In genomic region chr6:133286765-133287164, GRCh38 we compare ENCODE assay signal across 12 cellular contexts. TPM values are rescaled to one million over a fixed set of nuclear protein-coding genes. Genes with fewer than 3 reads are reported as not detected.
DNase-seq lines count a peak whose midpoint lies in the region; ATAC-seq, FAIRE-seq and TF ChIP-seq lines count a peak whose summit lies in the region.
"Had no signal": no experiment of that assay in that cellular context is flagged by ENCODE, and none has a peak within 500 bp of the region (broad histone marks: within the 10 kb centered on the region; RNA-seq: fewer than 3 reads in every experiment).

No MANE protein-coding gene starts in this region.

- no peak for FAIRE-seq in astrocyte (lab: Jason Lieb, UNC)
- FAIRE-seq: colon had no signal

- peaks cover 3 to 20% of the 10 kb centered on the region in 2 experiments; a peak in 3 of 4 replicates for H3K79me1 ChIP-seq in IMR-90 (ENCODE audit: low read depth in 1 of 2, low read length in 2 of 2)

- H4K5ac ChIP-seq in IMR-90 (ENCODE audit: low read depth, low read length): no peak overlapping the region

- intact Hi-C loops in IMR-90 (cut with micrococcal nuclease): loop anchor here (5.0 kb wide), 1 partner anchor 266 kb away; no protein-coding TSS in a partner anchor
- intact Hi-C loops in activated CD4-positive, alpha-beta memory T cell treated with anti-CD3 and anti-CD28 coated beads for 36 hours (cut with micrococcal nuclease): no loop called here

- CTCF ChIA-PET in IMR-90 (lab: Yijun Ruan, JAX): no interaction called here
- CTCF ChIA-PET in activated CD4-positive, alpha-beta memory T cell treated with anti-CD3 and anti-CD28 coated beads for 36 hours (lab: Charles Lee): no interaction called here
- CTCF ChIA-PET in activated CD4-positive, alpha-beta T cell treated with anti-CD3 and anti-CD28 coated beads, Interleukin-2, amount 10 ng/mL, durations not matched to agents 7 days and 5 days (lab: Charles Lee): no interaction called here

- H3K56ac ChIP-seq in IMR-90 (ENCODE audit: extremely low read depth, insufficient read depth, low read length): no peak overlapping the region

- no peak overlapping the region for H2AK9ac ChIP-seq in IMR-90 (replicated peaks; ENCODE audit: low read depth, low read length, poor library complexity)

- POLR2A ChIA-PET in IMR-90 (lab: Charles Lee; ENCODE audit: unreplicated experiment): no interaction called here
- POLR2A ChIA-PET in activated CD4-positive, alpha-beta memory T cell treated with anti-CD3 and anti-CD28 coated beads for 36 hours (lab: Charles Lee): no interaction called here
- POLR2A ChIA-PET in activated CD4-positive, alpha-beta T cell treated with anti-CD3 and anti-CD28 coated beads, Interleukin-2, amount 10 ng/mL, durations not matched to agents 7 days and 5 days (lab: Charles Lee): no interaction called here

- H4K8ac ChIP-seq in IMR-90 (ENCODE audit: low read depth in 2 of 2, low read length in 2 of 2): no peak overlapping the region

- DNase-seq in GM03348 (ENCODE audit: low spot score) (peak; percentile 6), IMR-90 (peak; percentile 27), astrocyte (ENCODE audit: low read depth) (peak; percentile 8), midbrain (lab: John Stamatoyannopoulos, UW) (peak; percentile 25), OCI-M2 (lab: John Stamatoyannopoulos, UW; ENCODE audit: unreplicated experiment) (no peak), DMS79 treated with DMSO at 0.1 percent for 48 hours (lab: John Stamatoyannopoulos, UW) (no peak)
- no peak for DNase-seq in activated CD4-positive, alpha-beta memory T cell treated with anti-CD3 and anti-CD28 coated beads for 36 hours
- DNase-seq in activated CD4-positive, alpha-beta T cell treated with anti-CD3 and anti-CD28 coated beads, Interleukin-2, amount 10 ng/mL, durations not matched to agents 7 days and 5 days: no peak
- DNase-seq: T-helper 9 cell had no signal

- H3K27me3 ChIP-seq in IMR-90 (ENCODE audit: control insufficient read depth, insufficient read depth, low read length) (no peaks in the 10 kb centered on the region), astrocyte (ENCODE audit: insufficient read depth, low read length) (no peaks in the 10 kb centered on the region)

- H2AK5ac ChIP-seq in IMR-90 (ENCODE audit: low read depth, low read length): no peak overlapping the region

- H3K27me3 Mint-ChIP-seq in astrocyte (ENCODE audit: low read depth, unreplicated experiment): peaks cover 3% of the 10 kb centered on the region
- peaks cover 2% of the 10 kb centered on the region for H3K27me3 Mint-ChIP-seq in activated CD4-positive, alpha-beta memory T cell treated with anti-CD3 and anti-CD28 coated beads for 36 hours
- H3K27me3 Mint-ChIP-seq in activated CD4-positive, alpha-beta T cell treated with anti-CD3 and anti-CD28 coated beads, Interleukin-2, amount 10 ng/mL, durations not matched to agents 7 days and 5 days: no peaks in the 10 kb centered on the region
- H3K27me3 Mint-ChIP-seq: natural killer cell treated with Interleukin-12 subunit alpha and Interleukin-12 subunit beta and Interleukin-15 and Interleukin-18, amount 100 ng/mL, for 72 hours had no signal

- no peak overlapping the region for H3K14ac ChIP-seq in IMR-90 (replicated peaks; ENCODE audit: low read depth, low read length)

- no peaks in the 10 kb centered on the region for H3K79me2 ChIP-seq in astrocyte (ENCODE audit: insufficient read depth, low read length)

- no peaks in the 10 kb centered on the region for H3K9me3 Mint-ChIP-seq in astrocyte (ENCODE audit: unreplicated experiment)
- H3K9me3 Mint-ChIP-seq in activated CD4-positive, alpha-beta memory T cell treated with anti-CD3 and anti-CD28 coated beads for 36 hours: no peaks in the 10 kb centered on the region
- no peaks in the 10 kb centered on the region for H3K9me3 Mint-ChIP-seq in activated CD4-positive, alpha-beta T cell treated with anti-CD3 and anti-CD28 coated beads, Interleukin-2, amount 10 ng/mL, durations not matched to agents 7 days and 5 days
- H3K9me3 Mint-ChIP-seq: stimulated activated memory B cell treated with anti-CD40 and anti-IgM and Interleukin-4, amounts not matched to agents 10 μg/mL and 1 μg/mL and 100 μg/mL, for 72 hours had no signal

- H2AFZ ChIP-seq in IMR-90 (replicated peaks; ENCODE audit: low read length, poor library complexity) (no peak overlapping the region), astrocyte (ENCODE audit: low read depth, low read length) (no peak overlapping the region)

- H2BK20ac ChIP-seq in IMR-90 (ENCODE audit: low read depth, low read length): no peak overlapping the region

- no peak overlapping the region for H2BK120ac ChIP-seq in IMR-90 (ENCODE audit: low read depth, low read length)

- in situ Hi-C loops in IMR-90 (cut with MboI; ENCODE audit: low sequenced_read_pairs): no loop called here

- no CpG with 5 or more reads among the region's 1 CpG for WGBS in IMR-90 (ENCODE audit: extremely low coverage in 2 of 2, insufficient read length in 1 of 2), 2 experiments

- H3K4me1 ChIP-seq in IMR-90 (ENCODE audit: control insufficient read depth, insufficient read depth, low read length) (no peaks in the 10 kb centered on the region), astrocyte (ENCODE audit: insufficient read depth, low read length) (no peaks in the 10 kb centered on the region)

- no peak overlapping the region for H3K23ac ChIP-seq in IMR-90 (ENCODE audit: low read depth, low read length)

- H3K4me3 ChIP-seq in IMR-90 (ENCODE audit: insufficient read depth, low read depth, low read length) (no peak overlapping the region), astrocyte (ENCODE audit: insufficient read depth, low read depth, low read length) (no peak overlapping the region)

- BruUV-seq in IMR-90 (replicated peaks; lab: Mats Ljungman, UMichigan): no TSS peak

- dilution Hi-C loops in IMR-90 (cut with HindIII; ENCODE audit: low sequenced_read_pairs, unreplicated experiment): no loop called here

- H3K4me3 Mint-ChIP-seq in astrocyte (ENCODE audit: unreplicated experiment): no peak overlapping the region
- no peak overlapping the region for H3K4me3 Mint-ChIP-seq in activated CD4-positive, alpha-beta memory T cell treated with anti-CD3 and anti-CD28 coated beads for 36 hours
- H3K4me3 Mint-ChIP-seq in activated CD4-positive, alpha-beta T cell treated with anti-CD3 and anti-CD28 coated beads, Interleukin-2, amount 10 ng/mL, durations not matched to agents 7 days and 5 days: no peak overlapping the region
- H3K4me3 Mint-ChIP-seq: natural killer cell treated with Interleukin-12 subunit alpha and Interleukin-12 subunit beta and Interleukin-15 and Interleukin-18, amount 100 ng/mL, for 72 hours; stimulated activated memory B cell treated with anti-CD40 and anti-IgM and Interleukin-4, amounts not matched to agents 10 μg/mL and 1 μg/mL and 100 μg/mL, for 72 hours had no signal

- peaks cover 4% of the 10 kb centered on the region; the same call in 1 of the 2 replicates for H4K20me1 ChIP-seq in IMR-90 (ENCODE audit: insufficient read depth, low read length)
- no peaks in the 10 kb centered on the region for H4K20me1 ChIP-seq in astrocyte (ENCODE audit: insufficient read depth, low read length)

- H4K91ac ChIP-seq in IMR-90 (ENCODE audit: insufficient read depth, low read depth, low read length): no peak overlapping the region

- peaks cover 3% of the 10 kb centered on the region for H3K9me1 ChIP-seq in IMR-90 (ENCODE audit: insufficient read depth, low read length)

- no peak overlapping the region for H3K27ac Mint-ChIP-seq in astrocyte (ENCODE audit: unreplicated experiment)
- no peak overlapping the region for H3K27ac Mint-ChIP-seq in activated CD4-positive, alpha-beta memory T cell treated with anti-CD3 and anti-CD28 coated beads for 36 hours
- no peak overlapping the region for H3K27ac Mint-ChIP-seq in activated CD4-positive, alpha-beta T cell treated with anti-CD3 and anti-CD28 coated beads, Interleukin-2, amount 10 ng/mL, durations not matched to agents 7 days and 5 days
- H3K27ac Mint-ChIP-seq: natural killer cell treated with Interleukin-12 subunit alpha and Interleukin-12 subunit beta and Interleukin-15 and Interleukin-18, amount 100 ng/mL, for 72 hours; stimulated activated memory B cell treated with anti-CD40 and anti-IgM and Interleukin-4, amounts not matched to agents 10 μg/mL and 1 μg/mL and 100 μg/mL, for 72 hours had no signal

- no peaks in the 10 kb centered on the region for H3K36me3 Mint-ChIP-seq in astrocyte (ENCODE audit: low read depth, unreplicated experiment)
- H3K36me3 Mint-ChIP-seq in activated CD4-positive, alpha-beta memory T cell treated with anti-CD3 and anti-CD28 coated beads for 36 hours: no peaks in the 10 kb centered on the region
- no peaks in the 10 kb centered on the region for H3K36me3 Mint-ChIP-seq in activated CD4-positive, alpha-beta T cell treated with anti-CD3 and anti-CD28 coated beads, Interleukin-2, amount 10 ng/mL, durations not matched to agents 7 days and 5 days (ENCODE audit: low read depth)
- H3K36me3 Mint-ChIP-seq: natural killer cell treated with Interleukin-12 subunit alpha and Interleukin-12 subunit beta and Interleukin-15 and Interleukin-18, amount 100 ng/mL, for 72 hours; stimulated activated memory B cell treated with anti-CD40 and anti-IgM and Interleukin-4, amounts not matched to agents 10 μg/mL and 1 μg/mL and 100 μg/mL, for 72 hours had no signal

- no peak for TF ChIP-seq POLR2A in IMR-90 (IDR thresholded peaks at IDR 0.05; ENCODE audit: low read depth, low read length)

- TF ChIP-seq RAD21 in IMR-90 (IDR thresholded peaks at IDR 0.05; ENCODE audit: low read length): peak; percentile 58

- no peak overlapping the region for H3K4me2 ChIP-seq in IMR-90 (ENCODE audit: low read depth, low read length)
- H3K4me2 ChIP-seq in astrocyte (ENCODE audit: low read length): no peak overlapping the region

- H3K18ac ChIP-seq in IMR-90 (ENCODE audit: low read depth, low read length): no peak overlapping the region

- H3K27ac ChIP-seq in IMR-90 (ENCODE audit: insufficient read depth, low read length) (no peak overlapping the region), astrocyte (ENCODE audit: low read depth, low read length) (no peak overlapping the region)

- no peak overlapping the region for H3K4ac ChIP-seq in IMR-90 (ENCODE audit: low read depth, low read length)

- H3K4me1 Mint-ChIP-seq in astrocyte (ENCODE audit: low read depth, unreplicated experiment): no peaks in the 10 kb centered on the region
- H3K4me1 Mint-ChIP-seq in activated CD4-positive, alpha-beta memory T cell treated with anti-CD3 and anti-CD28 coated beads for 36 hours (ENCODE audit: low read depth): no peaks in the 10 kb centered on the region
- H3K4me1 Mint-ChIP-seq in activated CD4-positive, alpha-beta T cell treated with anti-CD3 and anti-CD28 coated beads, Interleukin-2, amount 10 ng/mL, durations not matched to agents 7 days and 5 days: no peaks in the 10 kb centered on the region
- H3K4me1 Mint-ChIP-seq: stimulated activated memory B cell treated with anti-CD40 and anti-IgM and Interleukin-4, amounts not matched to agents 10 μg/mL and 1 μg/mL and 100 μg/mL, for 72 hours had no signal

- no peak overlapping the region for H2BK15ac ChIP-seq in IMR-90 (ENCODE audit: low read depth, low read length)

- ATAC-seq in IMR-90 (ENCODE audit: low read depth): peak; percentile 44; the same call in 1 of the 2 replicates
- ATAC-seq: natural killer cell treated with Interleukin-12 subunit alpha and Interleukin-12 subunit beta and Interleukin-15 and Interleukin-18, amount 100 ng/mL, for 72 hours; stimulated activated memory B cell treated with anti-CD40 and anti-IgM and Interleukin-4, amounts not matched to agents 10 μg/mL and 1 μg/mL and 100 μg/mL, for 72 hours had no signal

- H3K36me3 ChIP-seq in IMR-90 (ENCODE audit: control insufficient read depth, insufficient read depth, low read length) (no peaks in the 10 kb centered on the region), astrocyte (ENCODE audit: insufficient read depth, low read length) (no peaks in the 10 kb centered on the region)

- no peak overlapping the region for H2BK5ac ChIP-seq in IMR-90 (ENCODE audit: low read depth, low read length, poor library complexity, severe bottlenecking)

- H3K9ac ChIP-seq in IMR-90 (ENCODE audit: low read depth, low read length): no peak overlapping the region
- no peak overlapping the region for H3K9ac ChIP-seq in astrocyte (ENCODE audit: low read length)

- TF ChIP-seq CTCF in IMR-90 (conservative IDR thresholded peaks at IDR 0.05; ENCODE audit: low read depth, low read length) (peak; percentile 48), astrocyte (IDR thresholded peaks at IDR 0.05; ENCODE audit: insufficient read depth, low read depth, low read length) (peak; percentile 44)

- no peaks in the 10 kb centered on the region for H3K9me3 ChIP-seq in IMR-90 (ENCODE audit: control insufficient read depth, insufficient read depth, low read length)
- H3K9me3 ChIP-seq in astrocyte (ENCODE audit: insufficient read depth, low read depth, low read length): no peaks in the 10 kb centered on the region

RNA-seq across cellular contexts. Expression of gene EYA4, which starts 45.6 kb away (rescaled TPM):
- total RNA-seq in IMR-90 (2012; rRNA removed) (11.1 and 11.9 TPM in 2 replicates), astrocyte (1.3 and 1.6 TPM in 2 replicates)
- polyA plus RNA-seq in IMR-90 (2012; rRNA removed): 4.4 and 5.7 TPM in 2 replicates
- 1.5 and 2.0 TPM in 2 replicates for polyA plus RNA-seq in IMR-90 (2012; cell fraction: cytosol; rRNA removed)
- 4.6 and 20.1 TPM in 2 replicates for polyA plus RNA-seq in IMR-90 (2012; cell fraction: nucleus; rRNA removed; ENCODE audit: low replicate concordance)
- total RNA-seq in activated CD4-positive, alpha-beta memory T cell treated with anti-CD3 and anti-CD28 coated beads for 36 hours: not detected
- not detected for total RNA-seq in activated CD4-positive, alpha-beta T cell treated with anti-CD3 and anti-CD28 coated beads, Interleukin-2, amount 10 ng/mL, durations not matched to agents 7 days and 5 days
- total RNA-seq: natural killer cell treated with Interleukin-12 subunit alpha and Interleukin-12 subunit beta and Interleukin-15 and Interleukin-18, amount 100 ng/mL, for 72 hours had no signal

Comparison
In these comparisons a context has a peak if more than half of its experiments do, and no peak if none do; other contexts are left out.
1. DNase-seq: peak in GM03348 (single experiment), IMR-90 (single experiment), astrocyte (single experiment) and midbrain (single experiment); none in activated CD4-positive, alpha-beta memory T cell treated with anti-CD3 and anti-CD28 coated beads for 36 hours (single experiment), activated CD4-positive, alpha-beta T cell treated with anti-CD3 and anti-CD28 coated beads, Interleukin-2, amount 10 ng/mL, durations not matched to agents 7 days and 5 days (single experiment), OCI-M2 (single experiment) and DMS79 treated with DMSO at 0.1 percent for 48 hours (single experiment).